In the genomic region with DNA sequence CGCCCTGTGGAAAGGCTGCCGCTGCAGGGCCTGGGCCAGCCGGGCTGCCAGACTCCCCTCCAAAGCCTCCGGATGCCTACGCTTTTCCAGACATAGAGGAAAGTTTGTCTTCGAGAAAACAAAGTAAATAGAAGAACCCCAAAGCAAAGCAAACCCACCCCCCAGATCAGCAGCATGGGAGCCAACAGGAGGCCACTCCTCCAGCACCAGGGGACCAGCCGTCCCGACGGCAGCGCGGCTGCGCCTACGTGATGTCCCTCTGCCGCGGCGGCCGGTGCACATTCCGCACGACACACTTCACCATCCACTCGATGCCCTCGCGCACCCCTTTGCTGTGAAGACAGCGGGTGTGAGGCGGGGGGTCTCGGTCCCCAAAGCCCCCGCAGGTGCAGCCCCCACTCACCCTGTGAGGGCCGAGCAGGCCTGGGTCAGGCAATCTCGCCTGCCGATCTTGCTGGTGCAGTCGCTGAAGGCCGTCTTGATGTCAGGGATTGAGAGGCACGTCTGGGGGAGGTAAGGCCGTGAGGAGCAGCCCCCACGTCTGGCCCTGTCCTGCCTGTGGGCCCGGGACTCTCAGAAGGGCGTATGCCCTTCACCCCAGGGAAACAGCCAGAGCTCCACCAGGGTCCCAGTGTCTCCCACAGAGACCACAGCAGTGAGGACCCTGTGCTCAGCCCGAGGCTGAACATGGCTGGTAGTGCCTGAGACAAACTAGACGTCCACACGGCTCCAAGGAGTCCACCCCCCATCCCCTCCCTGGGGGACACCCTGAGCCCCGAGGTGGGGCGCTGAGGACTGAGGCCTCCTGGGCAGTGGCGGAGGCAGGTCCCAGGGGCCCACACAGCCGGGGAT, we compare ENCODE assay signal across 1 cellular context.
A peak's percentile ranks its signal among the peaks of the same experiment; 100 is the strongest.
TF ChIP-seq lines count a peak whose summit lies in the region.

No MANE protein-coding gene starts in this region.

TF ChIP-seq in endothelial cell of umbilical vein, 7 proteins besides CTCF, POLR2A, EP300 and RAD21:
- no peak for TF ChIP-seq EZH2 (IDR thresholded peaks at IDR 0.05; ENCODE audit: borderline replicate concordance, low read depth, low read length, severe bottlenecking)
- no peak for TF ChIP-seq GATA2 (IDR thresholded peaks at IDR 0.05; ENCODE audit: insufficient read depth, insufficient read length, low read depth, low read length)
- peak; percentile 8 for TF ChIP-seq POLR2AphosphoS5 (IDR thresholded peaks at IDR 0.05; ENCODE audit: insufficient read depth, low read depth, low read length)
- TF ChIP-seq MYC (IDR thresholded peaks at IDR 0.05; ENCODE audit: low read depth, low read length): no peak
- no peak for TF ChIP-seq FOS (IDR thresholded peaks at IDR 0.05; ENCODE audit: borderline replicate concordance, insufficient read depth, low read length)
- TF ChIP-seq JUN (IDR thresholded peaks at IDR 0.05; ENCODE audit: borderline replicate concordance, insufficient read depth, insufficient read length, low read depth): no peak
- TF ChIP-seq, protein P1, sequence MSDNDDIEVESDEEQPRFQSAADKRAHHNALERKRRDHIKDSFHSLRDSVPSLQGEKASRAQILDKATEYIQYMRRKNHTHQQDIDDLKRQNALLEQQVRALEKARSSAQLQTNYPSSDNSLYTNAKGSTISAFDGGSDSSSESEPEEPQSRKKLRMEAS (IDR thresholded peaks at IDR 0.05; ENCODE audit: insufficient read depth, insufficient read length): no peak
